In the genomic region with DNA sequence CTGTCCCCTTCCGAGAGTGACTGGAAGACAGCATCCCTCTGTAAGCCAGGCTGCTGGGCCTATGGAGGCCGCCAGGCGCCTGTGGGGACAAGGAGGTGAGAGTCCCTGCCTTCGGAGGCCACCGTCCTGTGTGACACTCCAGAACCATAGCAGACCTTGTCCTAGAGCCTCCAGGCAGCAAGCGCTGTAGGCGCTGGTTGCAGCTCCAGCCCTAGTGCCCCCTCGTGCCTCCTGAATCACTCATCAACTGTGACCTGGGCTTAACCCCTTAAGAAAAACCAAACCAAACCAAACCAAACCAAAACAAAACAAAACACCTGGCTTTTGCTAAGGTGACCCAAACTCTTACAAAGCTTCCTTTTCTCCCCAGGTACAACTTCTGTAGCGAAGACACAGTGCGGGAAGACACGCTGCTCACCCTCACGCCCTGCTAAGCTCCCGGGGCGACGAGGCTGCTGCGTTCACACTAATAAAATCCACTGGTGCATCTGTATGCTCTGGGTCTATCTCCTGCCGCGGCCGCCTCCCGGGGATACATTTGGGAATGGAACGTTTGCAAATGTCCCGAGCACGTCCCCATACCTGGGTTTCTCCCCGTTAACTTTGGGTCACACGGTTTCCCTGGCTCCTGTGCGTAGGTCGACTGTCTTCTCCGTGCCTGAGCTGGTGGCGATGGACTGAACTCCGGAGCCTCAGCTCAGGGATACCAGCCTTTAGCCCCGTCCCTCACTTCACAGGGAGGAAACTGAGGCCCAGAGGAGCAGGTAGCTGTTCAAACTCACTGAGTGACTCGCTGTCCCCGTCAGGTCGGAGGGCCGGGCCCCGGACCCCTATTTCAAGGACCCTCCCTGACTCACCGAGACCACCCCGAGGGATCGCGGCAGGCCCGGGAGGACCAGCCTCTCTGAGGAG, we compare ENCODE assay signal across 15 cellular contexts. TPM values are rescaled to one million over a fixed set of nuclear protein-coding genes. Genes with fewer than 3 reads are reported as not detected.
A peak's percentile ranks its signal among the peaks of the same experiment; 100 is the strongest.
DNase-seq lines count a peak whose midpoint lies in the region; ATAC-seq and TF ChIP-seq lines count a peak whose summit lies in the region.
"Had no signal": no experiment of that assay in that cellular context is flagged by ENCODE, and none has a peak within 500 bp of the region (broad histone marks: within the 10 kb centered on the region; RNA-seq: fewer than 3 reads in every experiment).

No MANE protein-coding gene starts in this region.

- ATAC-seq in Right ventricle myocardium superior (ENCODE audit: poor library complexity) (peak; percentile 43), Right ventricle myocardium inferior (no peak), foreskin keratinocyte (peak; percentile 21), GM18520 (IDR thresholded peaks at IDR 0.05; ENCODE audit: unreplicated experiment) (no peak)
- ATAC-seq: HepG2 had no signal

- H3K36me3 ChIP-seq in mucosa of stomach (ENCODE audit: control insufficient read depth, insufficient read depth, low read length), result no peaks in the 10 kb centered on the region
- no peaks in the 10 kb centered on the region for H3K36me3 ChIP-seq in brain microvascular endothelial cell (replicated peaks)
- H3K36me3 ChIP-seq: tibial nerve had no signal

- no peak for DNase-seq in Right ventricle myocardium superior
- no peak for DNase-seq in Right ventricle myocardium inferior (ENCODE audit: missing footprints)
- no peak for DNase-seq in foreskin keratinocyte
- DNase-seq in activated naive CD4-positive, alpha-beta T cell (lab: John Stamatoyannopoulos, UW), result no peak
- DNase-seq in brain microvascular endothelial cell, result no peak
- no peak for DNase-seq in superior temporal gyrus (ENCODE audit: extremely low spot score)
- DNase-seq: activated naive CD4-positive, alpha-beta T cell treated with Interleukin-2 at 50 U/mL for 16 hours; dermis blood vessel endothelial cell; DND-41; NCI-H2107 had no signal

- H3K4me3 ChIP-seq in mucosa of stomach (ENCODE audit: low read length), result peak overlapping the region; percentile 63
- no peak overlapping the region for H3K4me3 ChIP-seq in brain microvascular endothelial cell (ENCODE audit: low read depth, low read length)

- H3K27ac ChIP-seq in foreskin keratinocyte (no peak overlapping the region), brain microvascular endothelial cell (no peak overlapping the region)
- H3K27ac ChIP-seq: tibial nerve had no signal

- H3K9me3 ChIP-seq in mucosa of stomach (ENCODE audit: control insufficient read depth, low read length), result no peaks in the 10 kb centered on the region

- H3K9ac ChIP-seq in mucosa of stomach (ENCODE audit: low read length), result peak overlapping the region; percentile 78

- in situ Hi-C loops in brain microvascular endothelial cell (cut with HindIII; ENCODE audit: low pct_ligation_motif_present, low sequenced_read_pairs), result no loop called here

- H3K4me1 ChIP-seq in foreskin keratinocyte, result no peaks in the 10 kb centered on the region
- H3K4me1 ChIP-seq in mucosa of stomach (ENCODE audit: control insufficient read depth, insufficient read depth, low read length), result peaks cover 6% of the 10 kb centered on the region
- H3K4me1 ChIP-seq: tibial nerve had no signal

- intact Hi-C loops in Right ventricle myocardium superior (cut with DNase I) (no loop called here), Right ventricle myocardium inferior (cut with DNase I) (no loop called here)

- TF ChIP-seq CTCF in foreskin keratinocyte (conservative IDR thresholded peaks at IDR 0.05) (no peak), brain microvascular endothelial cell (IDR thresholded peaks at IDR 0.05; ENCODE audit: low read depth, low read length, missing control alignments) (no peak)

- H3K27me3 ChIP-seq in foreskin keratinocyte, result peaks cover 20% of the 10 kb centered on the region
- peaks cover 4% of the 10 kb centered on the region for H3K27me3 ChIP-seq in mucosa of stomach (ENCODE audit: control insufficient read depth, insufficient read depth, low read length)
- H3K27me3 ChIP-seq in brain microvascular endothelial cell (replicated peaks), result no peaks in the 10 kb centered on the region

RNA-seq across cellular contexts. Expression of a gene that starts 11.8 kb away (rescaled TPM):
- total RNA-seq in Right ventricle myocardium superior (not detected), Right ventricle myocardium inferior (not detected), foreskin keratinocyte (not detected in 2 replicates)
- not detected in 2 replicates for polyA plus RNA-seq in foreskin keratinocyte
- total RNA-seq: dermis blood vessel endothelial cell, RPMI7951 had no signal

RNA-seq across cellular contexts. Expression of a gene that starts 18.2 kb away (rescaled TPM):
- total RNA-seq in Right ventricle myocardium superior (not detected), Right ventricle myocardium inferior (not detected), foreskin keratinocyte (not detected in 2 replicates)
- not detected in 2 replicates for polyA plus RNA-seq in foreskin keratinocyte
- total RNA-seq: dermis blood vessel endothelial cell, HepG2, RPMI7951 had no signal
- polyA plus RNA-seq: HepG2 had no signal

Comparison
In these comparisons a context has a peak if more than half of its experiments do, and no peak if none do; other contexts are left out.
1. ATAC-seq: peak in Right ventricle myocardium superior (single experiment) and foreskin keratinocyte (single experiment); none in Right ventricle myocardium inferior (single experiment) and GM18520 (single experiment).